Comparison of ENCODE assay signal across 25 cellular contexts in genomic region chr1:210951279-210951678, GRCh38.
"Had no signal": no experiment of that assay in that cellular context is flagged by ENCODE, and none has a peak within 500 bp of the region (broad histone marks: within the 10 kb centered on the region; RNA-seq: fewer than 3 reads in every experiment).

No MANE protein-coding gene starts in this region.

- H3K27ac ChIP-seq: breast epithelium, Peyer's patch, RWPE1, SJSA1 had no signal

- H3K4me1 ChIP-seq: breast epithelium, Peyer's patch, SJSA1 had no signal

- ATAC-seq: activated CD4-positive, alpha-beta T cell treated with anti-CD3 and anti-CD28 coated beads for 36 hours; activated T-helper 17 cell treated with anti-CD3 and anti-CD28 coated beads, Interleukin-2, amount 50 U/mL, for 72 hours; SK-N-SH treated with all-trans-retinoic acid at 6 μM for 48 hours had no signal

- H3K27me3 ChIP-seq: breast epithelium, Peyer's patch, SJSA1 had no signal

- DNase-seq: activated CD4-positive, alpha-beta memory T cell treated with anti-CD3 and anti-CD28 coated beads, Interleukin-2, amount 10 ng/mL, durations not matched to agents 7 days and 5 days; activated CD4-positive, alpha-beta T cell treated with anti-CD3 and anti-CD28 coated beads for 36 hours; activated CD4-positive, alpha-beta T cell treated with anti-CD3 and anti-CD28 coated beads, Interleukin-2, amount 50 U/mL, for 1 hour; activated CD4-positive, CD25-positive, alpha-beta regulatory T cell; activated gamma-delta T cell; activated naive CD4-positive, alpha-beta T cell treated with anti-CD3 and anti-CD28 coated beads for 36 hours; activated naive CD8-positive, alpha-beta T cell treated with anti-CD3 and anti-CD28 coated beads for 36 hours; activated T-cell treated with anti-CD3 and anti-CD28 coated beads for 4 hours; activated T-cell treated with anti-CD3 and anti-CD28 coated beads, Interleukin-2, amount 50 U/mL, for 48 hours; central memory CD4-positive, alpha-beta T cell; KG1; NCI-H1092; NCI-H1417; NCI-H1930; NCI-H2171; NCI-H2227 treated with DMSO at 0.1 percent for 48 hours; NCI-H446 treated with DMSO at 0.1 percent for 48 hours; Peyer's patch; Right ventricle myocardium superior; SW 1271 had no signal

- H3K36me3 ChIP-seq: breast epithelium, Peyer's patch, SJSA1 had no signal

- H3K4me3 ChIP-seq: breast epithelium, Peyer's patch, SJSA1 had no signal

- H3K9me3 ChIP-seq: breast epithelium, Peyer's patch, SJSA1 had no signal
